Comparison of ENCODE assay signal across 8 cellular contexts in genomic region chr20:63216041-63216848, GRCh38. TPM values are rescaled to one million over a fixed set of nuclear protein-coding genes. Genes with fewer than 3 reads are reported as not detected.
DNase-seq lines count a peak whose midpoint lies in the region; ATAC-seq and TF ChIP-seq lines count a peak whose summit lies in the region.

Gene YTHDF1, minus strand, starts transcription at chr20:63216131. Its CDS starts 239 bp downstream, at chr20:63215892.

- H3K9me3 ChIP-seq in BE2C = no peaks in the 10 kb centered on the region

- H3K36me3 ChIP-seq in BE2C = peaks cover 37% of the 10 kb centered on the region

- DNase-seq in BE2C (peak; percentile 98), GM19240 (ENCODE audit: insufficient read length, low spot score) (peak; percentile 99), NCI-H524 (lab: John Stamatoyannopoulos, UW) (peak; percentile 86 to 95), choroid plexus epithelial cell (ENCODE audit: low read depth) (peak; percentile 93), kidney tubule cell (ENCODE audit: low spot score) (peak; percentile 96)
- DNase-seq in activated CD4-positive, alpha-beta T cell treated with anti-CD3 and anti-CD28 coated beads for 36 hours = peak; percentile 98
- DNase-seq in stimulated activated CD4-positive, alpha-beta T cell treated with anti-CD3 and anti-CD28 coated beads, Interleukin-1b, Interleukin-23, amount 100 ng/mL, for 1 hour (ENCODE audit: low read depth in 2 of 2) = peak; percentile 89 to 90

- CTCF ChIA-PET in activated CD4-positive, alpha-beta T cell treated with anti-CD3 and anti-CD28 coated beads for 36 hours (lab: Charles Lee) = interaction anchor here (1.0 kb wide), 1 partner anchor 33 kb away, joined by 3 read pairs; no protein-coding TSS in a partner anchor

- no peaks in the 10 kb centered on the region for H3K27me3 ChIP-seq in BE2C

- TF ChIP-seq CTCF in BE2C (IDR thresholded peaks at IDR 0.05; ENCODE audit: low read depth, low read length) = no peak
- no peak for TF ChIP-seq CTCF in choroid plexus epithelial cell (conservative IDR thresholded peaks at IDR 0.05; ENCODE audit: low read depth, low read length)

- H3K4me3 ChIP-seq in BE2C (ENCODE audit: low read depth, low read length) = peak within 1 kb of the TSS; percentile 93
- peak within 1 kb of the TSS; percentile 77 for H3K4me3 ChIP-seq in choroid plexus epithelial cell (ENCODE audit: low read depth, low read length)

- peaks cover 4% of the 10 kb centered on the region for H3K27me3 Mint-ChIP-seq in activated CD4-positive, alpha-beta T cell treated with anti-CD3 and anti-CD28 coated beads for 36 hours

- peak; percentile 62 for ATAC-seq in HG03457 (IDR thresholded peaks at IDR 0.05; ENCODE audit: unreplicated experiment)
- peak; percentile 98 for ATAC-seq in activated CD4-positive, alpha-beta T cell treated with anti-CD3 and anti-CD28 coated beads for 36 hours

- H3K4me3 Mint-ChIP-seq in activated CD4-positive, alpha-beta T cell treated with anti-CD3 and anti-CD28 coated beads for 36 hours = peak within 1 kb of the TSS; percentile 92

- peaks cover 43% of the 10 kb centered on the region for H3K4me1 Mint-ChIP-seq in activated CD4-positive, alpha-beta T cell treated with anti-CD3 and anti-CD28 coated beads for 36 hours

- H3K4me1 ChIP-seq in BE2C = peaks cover 15% of the 10 kb centered on the region

- H3K27ac Mint-ChIP-seq in activated CD4-positive, alpha-beta T cell treated with anti-CD3 and anti-CD28 coated beads for 36 hours = peak within 1 kb of the TSS; percentile 88

- no peaks in the 10 kb centered on the region for H3K9me3 Mint-ChIP-seq in activated CD4-positive, alpha-beta T cell treated with anti-CD3 and anti-CD28 coated beads for 36 hours (ENCODE audit: low read depth)

- intact Hi-C loops in activated CD4-positive, alpha-beta T cell treated with anti-CD3 and anti-CD28 coated beads for 36 hours (cut with DNase I, micrococcal nuclease) = loop anchor here in 1 of 2 experiments (1.0 to 10.0 kb wide), 12 partner anchors 56 to 1094 kb away; partner anchors contain the start of genes ABHD16B, ADRM1, ARFGAP1 and LSM14B

- peaks cover 32% of the 10 kb centered on the region for H3K36me3 Mint-ChIP-seq in activated CD4-positive, alpha-beta T cell treated with anti-CD3 and anti-CD28 coated beads for 36 hours (ENCODE audit: low read depth)

- POLR2A ChIA-PET in activated CD4-positive, alpha-beta T cell treated with anti-CD3 and anti-CD28 coated beads for 36 hours (lab: Charles Lee) = interaction anchor here (1.2 kb wide), 1 partner anchor 12 kb away, joined by 4 read pairs; no protein-coding TSS in a partner anchor

RNA-seq across cellular contexts. Expression of gene YTHDF1, which starts in this region (rescaled TPM):
- 90.9 TPM for polyA plus RNA-seq in BE2C (2012; ENCODE audit: insufficient read depth, insufficient read length, low read depth)
- 10 to 100 TPM; 32.2 to 32.6 TPM for total RNA-seq in activated CD4-positive, alpha-beta T cell treated with anti-CD3 and anti-CD28 coated beads for 36 hours

Comparison
In these comparisons a context has a peak if more than half of its experiments do, and no peak if none do; other contexts are left out.
1. Peak in every context shown above with its lines: DNase-seq, ATAC-seq and H3K4me3 ChIP-seq.